5 cellular contexts compared by ENCODE assay signal in the genomic region with DNA sequence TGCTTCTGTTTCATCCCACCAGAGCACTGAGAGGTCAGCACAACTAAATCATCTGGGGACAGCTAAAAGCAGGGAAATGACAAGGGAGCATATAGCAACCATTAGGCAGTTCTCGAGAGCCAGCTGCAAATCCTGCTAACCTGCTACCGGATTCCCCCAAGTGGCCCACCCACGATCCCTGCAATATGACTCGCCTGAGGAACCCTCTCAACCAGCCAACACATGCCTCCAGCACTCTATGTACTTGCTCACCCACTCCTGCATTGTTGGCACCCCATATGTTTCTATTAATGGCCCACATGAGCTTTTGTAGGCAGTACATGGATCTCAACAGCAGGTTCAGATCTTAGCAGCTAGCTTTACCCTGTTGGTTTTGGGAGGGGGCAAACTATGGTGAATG.
"Had no signal": no experiment of that assay in that cellular context is flagged by ENCODE, and none has a peak within 500 bp of the region (broad histone marks: within the 10 kb centered on the region; RNA-seq: fewer than 3 reads in every experiment).

No MANE protein-coding gene starts in this region.

- H3K4me3 ChIP-seq: K562 had no signal

- H3K27ac ChIP-seq: HL-60 had no signal

- DNase-seq: IMR-90, KBM-7 had no signal

- ATAC-seq: HepG2, K562 had no signal
